ENCODE assay signal across 9 cellular contexts in the genomic region with DNA sequence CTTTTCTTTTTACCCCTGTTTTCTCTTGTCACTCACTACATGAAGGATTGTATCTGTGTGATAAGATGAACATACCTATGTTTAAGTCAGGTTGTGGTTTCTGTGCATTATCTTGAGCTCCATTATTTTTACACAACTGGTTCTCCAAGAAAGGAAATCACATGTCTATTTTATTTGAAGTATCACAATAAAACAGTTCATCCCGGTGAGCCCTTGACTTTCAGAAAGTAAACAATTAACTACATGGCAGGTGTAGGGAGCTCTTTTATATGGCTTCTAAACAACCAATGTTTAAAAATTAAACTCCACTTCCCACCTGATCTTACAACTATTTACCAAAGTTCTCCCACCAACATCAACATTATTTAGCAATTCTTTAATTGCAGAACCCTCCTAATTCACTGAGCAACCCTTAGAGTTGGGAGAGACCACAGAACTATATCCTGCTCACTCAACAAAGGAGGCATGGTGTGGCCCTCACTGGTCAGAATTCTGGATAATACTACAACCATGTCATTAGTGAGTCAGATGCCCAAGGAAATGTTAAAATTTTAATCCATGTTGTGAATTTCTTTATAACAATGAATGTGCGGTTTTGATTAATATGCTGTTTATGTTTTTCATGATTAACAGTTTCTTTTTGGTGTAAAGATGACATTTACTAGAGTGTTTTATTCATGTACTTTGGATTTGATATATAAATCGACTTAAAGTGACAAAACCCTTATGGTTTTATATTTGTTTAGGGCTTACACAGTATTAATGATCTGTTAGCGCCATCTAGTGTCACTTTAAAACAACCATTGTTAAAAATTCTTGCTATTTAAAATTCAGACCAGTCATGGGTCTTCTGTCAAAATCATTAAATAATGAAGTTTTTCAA. TPM values are rescaled to one million over a fixed set of nuclear protein-coding genes. Genes with fewer than 3 reads are reported as not detected.
DNase-seq lines count a peak whose midpoint lies in the region; ATAC-seq and TF ChIP-seq lines count a peak whose summit lies in the region.
"Had no signal": no experiment of that assay in that cellular context is flagged by ENCODE, and none has a peak within 500 bp of the region (broad histone marks: within the 10 kb centered on the region; RNA-seq: fewer than 3 reads in every experiment).

No MANE protein-coding gene starts in this region.

- DNase-seq in right atrium auricular region (ENCODE audit: low spot score): no peak
- no peak for DNase-seq in left ventricle myocardium superior
- DNase-seq in NCI-H2196 (lab: John Stamatoyannopoulos, UW; ENCODE audit: unreplicated experiment): peak; percentile 70
- DNase-seq in astrocyte of the cerebellum (ENCODE audit: low read depth): peak; percentile 51
- DNase-seq in kidney tubule cell (ENCODE audit: low spot score): peak; percentile 66
- DNase-seq in vagina (ENCODE audit: extremely low spot score in 2 of 2): no peak
- DNase-seq in HuH-7 (ENCODE audit: low spot score): no peak
- DNase-seq: activated naive CD8-positive, alpha-beta T cell treated with anti-CD3 and anti-CD28 coated beads, Interleukin-2, amount 10 ng/mL, durations not matched to agents 7 days and 5 days had no signal

- H3K4me1 ChIP-seq in right atrium auricular region: no peaks in the 10 kb centered on the region
- H3K4me1 ChIP-seq in vagina: no peaks in the 10 kb centered on the region

- H3K9me3 ChIP-seq in right atrium auricular region (no peaks in the 10 kb centered on the region), vagina (no peaks in the 10 kb centered on the region)

- H3K27ac ChIP-seq in right atrium auricular region (no peak overlapping the region), vagina (no peak overlapping the region)

- TF ChIP-seq POLR2A in vagina (IDR thresholded peaks at IDR 0.05): no peak

- H3K36me3 ChIP-seq in right atrium auricular region (peaks cover 19% of the 10 kb centered on the region), vagina (peaks cover 0 to 6% of the 10 kb centered on the region in 2 donors)

- H3K4me3 ChIP-seq in right atrium auricular region (no peak overlapping the region), astrocyte of the cerebellum (ENCODE audit: low read depth, low read length) (no peak overlapping the region), vagina (no peak overlapping the region)

- in situ Hi-C loops in astrocyte of the cerebellum (cut with HindIII; ENCODE audit: low sequenced_read_pairs): no loop called here

- TF ChIP-seq CTCF in right atrium auricular region (IDR thresholded peaks at IDR 0.05) (peak; percentile 23 to 70), astrocyte of the cerebellum (IDR thresholded peaks at IDR 0.05; ENCODE audit: low read depth, low read length, missing control alignments) (no peak), vagina (IDR thresholded peaks at IDR 0.05) (peak; percentile 52 to 69 (median 61))

- no peaks in the 10 kb centered on the region for H3K27me3 ChIP-seq in right atrium auricular region
- no peaks in the 10 kb centered on the region for H3K27me3 ChIP-seq in vagina

- intact Hi-C loops in left ventricle myocardium superior (cut with micrococcal nuclease) (no loop called here), vagina (cut with DNase I) (no loop called here)

- ATAC-seq in left ventricle myocardium superior: no peak
- no peak for ATAC-seq in HG02678 (IDR thresholded peaks at IDR 0.05; ENCODE audit: unreplicated experiment)

RNA-seq across cellular contexts. Expression of a gene that starts 50.0 kb away (rescaled TPM):
- total RNA-seq in right atrium auricular region (10 to 100 TPM; 14.1 to 19.7 TPM), left ventricle myocardium superior (0.79 TPM), vagina (not detected)
- total RNA-seq: activated naive CD8-positive, alpha-beta T cell treated with anti-CD3 and anti-CD28 coated beads, Interleukin-2, amount 10 ng/mL, durations not matched to agents 7 days and 5 days had no signal

Comparison
In these comparisons a context has a peak if more than half of its experiments do, and no peak if none do; other contexts are left out.
1. DNase-seq: peak in NCI-H2196 (single experiment), astrocyte of the cerebellum (single experiment) and kidney tubule cell (single experiment); none in right atrium auricular region (single experiment), left ventricle myocardium superior (single experiment), vagina (0 of 2) and HuH-7 (single experiment).